In genomic region chr1:224245188-224245587, GRCh38 we compare ENCODE assay signal across 8 cellular contexts.
DNase-seq lines count a peak whose midpoint lies in the region; ATAC-seq and TF ChIP-seq lines count a peak whose summit lies in the region.

No MANE protein-coding gene starts in this region.

- peak; percentile 81 for DNase-seq in Ammon's horn (ENCODE audit: low spot score)
- no peak for DNase-seq in GM23338 (ENCODE audit: low spot score)
- DNase-seq in RPMI8226: peak; percentile 63
- peak; percentile 15 for DNase-seq in endothelial cell (ENCODE audit: low spot score)
- DNase-seq in trophoblast cell: no peak
- DNase-seq in HuH-7.5 (ENCODE audit: low spot score): no peak
- no peak for DNase-seq in omental fat pad (ENCODE audit: low spot score)

- peaks cover 5% of the 10 kb centered on the region for H3F3A ChIP-seq in GM23338 (replicated peaks; ENCODE audit: low read depth)

- no peaks in the 10 kb centered on the region for H4K20me1 ChIP-seq in GM23338 (replicated peaks; ENCODE audit: insufficient read depth)

- H3K18ac ChIP-seq in trophoblast cell (ENCODE audit: low read length): no peak overlapping the region

- H2AFZ ChIP-seq in GM23338: no peak overlapping the region
- H2AFZ ChIP-seq in trophoblast cell (ENCODE audit: insufficient read depth, low read length, poor library complexity): no peak overlapping the region

- H2AK5ac ChIP-seq in trophoblast cell (ENCODE audit: low read length): no peak overlapping the region

- peaks cover 5% of the 10 kb centered on the region; the same call in 1 of the 2 replicates for H3K4me1 ChIP-seq in GM23338 (ENCODE audit: insufficient read depth)
- peaks cover 0 to 2% of the 10 kb centered on the region in 2 experiments for H3K4me1 ChIP-seq in trophoblast cell (ENCODE audit: control insufficient read depth in 1 of 2, insufficient read depth in 2 of 2, low read length in 2 of 2)

- H2BK120ac ChIP-seq in trophoblast cell (ENCODE audit: insufficient read depth, low read length, poor library complexity): no peak overlapping the region

- H4K12ac ChIP-seq in trophoblast cell (ENCODE audit: low read depth, low read length): no peak overlapping the region

- no peak overlapping the region for H3K4ac ChIP-seq in trophoblast cell (ENCODE audit: low read depth, low read length)

- no peak overlapping the region for H3K4me3 ChIP-seq in GM23338
- H3K4me3 ChIP-seq in trophoblast cell (ENCODE audit: low read depth, low read length): no peak overlapping the region

- H3K9me3 Mint-ChIP-seq in GM23338 (no peaks in the 10 kb centered on the region), endothelial cell (ENCODE audit: unreplicated experiment) (no peaks in the 10 kb centered on the region)

- no peak for ATAC-seq in GM23338
- no peak for ATAC-seq in omental fat pad (ENCODE audit: low FRiP score)
- ATAC-seq in HG02973 (IDR thresholded peaks at IDR 0.05; ENCODE audit: unreplicated experiment): no peak

- no peaks in the 10 kb centered on the region for H3K79me1 ChIP-seq in trophoblast cell (ENCODE audit: low read length)

- H3K36me3 Mint-ChIP-seq in GM23338 (ENCODE audit: low read depth) (peaks cover 49% of the 10 kb centered on the region), endothelial cell (ENCODE audit: low read depth, unreplicated experiment) (peaks cover 18% of the 10 kb centered on the region)

- H3K4me3 Mint-ChIP-seq in GM23338 (no peak overlapping the region), endothelial cell (ENCODE audit: unreplicated experiment) (no peak overlapping the region)

- H4K91ac ChIP-seq in trophoblast cell (ENCODE audit: low read depth, low read length): no peak overlapping the region

- H3K14ac ChIP-seq in trophoblast cell (ENCODE audit: low read length): no peak overlapping the region

- no peak overlapping the region for H2BK5ac ChIP-seq in trophoblast cell (ENCODE audit: low read depth, low read length, poor library complexity)

- no peak overlapping the region for H3K23ac ChIP-seq in trophoblast cell (ENCODE audit: low read length)

- H3K27me3 ChIP-seq in GM23338 (ENCODE audit: insufficient read depth) (no peaks in the 10 kb centered on the region), trophoblast cell (ENCODE audit: insufficient read depth, low read length) (no peaks in the 10 kb centered on the region)

- no peak overlapping the region for H2BK12ac ChIP-seq in trophoblast cell (ENCODE audit: low read length)

- H3K27ac ChIP-seq in GM23338 (ENCODE audit: low read depth) (peak overlapping the region; percentile 64), trophoblast cell (ENCODE audit: low read depth, low read length) (no peak overlapping the region)

- H3K27ac Mint-ChIP-seq in GM23338: no peak overlapping the region; the same call in 1 of the 2 replicates
- H3K27ac Mint-ChIP-seq in endothelial cell (ENCODE audit: unreplicated experiment): peak overlapping the region; percentile 98

- peak overlapping the region; percentile 82 for H3K9ac ChIP-seq in trophoblast cell (ENCODE audit: low read length)

- H4K8ac ChIP-seq in trophoblast cell (ENCODE audit: low read depth, low read length): no peak overlapping the region

- no CpG with 5 or more reads among the region's 1 CpG for WGBS in trophoblast cell (ENCODE audit: extremely low coverage, insufficient coverage, insufficient read length)

- H3K9me3 ChIP-seq in trophoblast cell (ENCODE audit: insufficient read depth, low read depth, low read length): no peaks in the 10 kb centered on the region

- H3K79me2 ChIP-seq in GM23338 (replicated peaks; ENCODE audit: insufficient read depth) (no peaks in the 10 kb centered on the region), trophoblast cell (ENCODE audit: control insufficient read depth, insufficient read depth, low read length, poor library complexity) (no peaks in the 10 kb centered on the region)

- H3K36me3 ChIP-seq in GM23338 (ENCODE audit: insufficient read depth) (peaks cover 6% of the 10 kb centered on the region), trophoblast cell (ENCODE audit: control insufficient read depth in 1 of 2, insufficient read depth in 2 of 2, low read length in 2 of 2) (peaks cover 7 to 8% of the 10 kb centered on the region in 2 experiments)

- H3K4me2 ChIP-seq in GM23338: no peak overlapping the region
- no peak overlapping the region for H3K4me2 ChIP-seq in trophoblast cell (ENCODE audit: low read length)

- H3K4me1 Mint-ChIP-seq in GM23338: no peaks in the 10 kb centered on the region; the same call in 2 of the 3 replicates
- H3K4me1 Mint-ChIP-seq in endothelial cell (ENCODE audit: unreplicated experiment): peaks cover 29% of the 10 kb centered on the region

- H3K9me2 ChIP-seq in GM23338 (ENCODE audit: insufficient read depth): no peaks in the 10 kb centered on the region

- no peak for TF ChIP-seq CTCF in GM23338 (conservative IDR thresholded peaks at IDR 0.05; ENCODE audit: low read depth in 2 of 2)
- no peak for TF ChIP-seq CTCF in endothelial cell (IDR thresholded peaks at IDR 0.05; ENCODE audit: unreplicated experiment)
- TF ChIP-seq CTCF in omental fat pad (IDR thresholded peaks at IDR 0.05): no peak

- H3K27me3 Mint-ChIP-seq in GM23338 (ENCODE audit: insufficient read depth, low read depth, poor library complexity) (peaks cover 2% of the 10 kb centered on the region), endothelial cell (ENCODE audit: unreplicated experiment) (peaks cover 7% of the 10 kb centered on the region)

TF ChIP-seq in GM23338, 12 proteins besides CTCF, POLR2A, EP300 and RAD21 (continues in another document):
- no peak for TF ChIP-seq NANOG (IDR thresholded peaks at IDR 0.05; ENCODE audit: borderline replicate concordance)
- TF ChIP-seq ZNF331 (CRISPR knock-in tag; IDR thresholded peaks at IDR 0.05; ENCODE audit: low read depth): no peak
- no peak for TF ChIP-seq EZH2phosphoT487 (IDR thresholded peaks at IDR 0.05; ENCODE audit: unreplicated experiment)
- no peak for TF ChIP-seq ZNF462 (CRISPR knock-in tag; IDR thresholded peaks at IDR 0.05)

Comparison
In these comparisons a context has a peak if more than half of its experiments do, and no peak if none do; other contexts are left out.
1. DNase-seq: peak in Ammon's horn (single experiment), RPMI8226 (single experiment) and endothelial cell (single experiment); none in GM23338 (single experiment), trophoblast cell (0 of 2), HuH-7.5 (single experiment) and omental fat pad (single experiment).